ENCODE assay signal across 16 cellular contexts in genomic region chr7:158393926-158394625, GRCh38.
"Had no signal": no experiment of that assay in that cellular context is flagged by ENCODE, and none has a peak within 500 bp of the region (broad histone marks: within the 10 kb centered on the region; RNA-seq: fewer than 3 reads in every experiment).

No MANE protein-coding gene starts in this region.

- FAIRE-seq: RCC 7860 had no signal

- H3K27me3 ChIP-seq: SJSA1 had no signal

- H3K9me3 ChIP-seq: SJSA1 had no signal

- DNase-seq: KBM-7, MV-4-11, NCI-H1048, NCI-H1105, NCI-H1436 treated with DMSO at 0.1 percent for 48 hours, NCI-H1694, NCI-H187 treated with DMSO at 0.1 percent for 48 hours, NCI-H2029 treated with DMSO at 0.1 percent for 48 hours, NCI-H446 treated with DMSO at 0.1 percent for 48 hours, NCI-H524 treated with DMSO at 0.1 percent for 48 hours, NCI-H774, Right ventricle myocardium superior, SIG-M5 had no signal

- H3K36me3 ChIP-seq: SJSA1 had no signal

- H3K4me1 ChIP-seq: SJSA1 had no signal

- H3K27ac ChIP-seq: SJSA1, SK-N-MC had no signal

- H3K4me3 ChIP-seq: SJSA1, SK-N-MC had no signal
